Comparison of ENCODE assay signal across 8 cellular contexts in the genomic region with DNA sequence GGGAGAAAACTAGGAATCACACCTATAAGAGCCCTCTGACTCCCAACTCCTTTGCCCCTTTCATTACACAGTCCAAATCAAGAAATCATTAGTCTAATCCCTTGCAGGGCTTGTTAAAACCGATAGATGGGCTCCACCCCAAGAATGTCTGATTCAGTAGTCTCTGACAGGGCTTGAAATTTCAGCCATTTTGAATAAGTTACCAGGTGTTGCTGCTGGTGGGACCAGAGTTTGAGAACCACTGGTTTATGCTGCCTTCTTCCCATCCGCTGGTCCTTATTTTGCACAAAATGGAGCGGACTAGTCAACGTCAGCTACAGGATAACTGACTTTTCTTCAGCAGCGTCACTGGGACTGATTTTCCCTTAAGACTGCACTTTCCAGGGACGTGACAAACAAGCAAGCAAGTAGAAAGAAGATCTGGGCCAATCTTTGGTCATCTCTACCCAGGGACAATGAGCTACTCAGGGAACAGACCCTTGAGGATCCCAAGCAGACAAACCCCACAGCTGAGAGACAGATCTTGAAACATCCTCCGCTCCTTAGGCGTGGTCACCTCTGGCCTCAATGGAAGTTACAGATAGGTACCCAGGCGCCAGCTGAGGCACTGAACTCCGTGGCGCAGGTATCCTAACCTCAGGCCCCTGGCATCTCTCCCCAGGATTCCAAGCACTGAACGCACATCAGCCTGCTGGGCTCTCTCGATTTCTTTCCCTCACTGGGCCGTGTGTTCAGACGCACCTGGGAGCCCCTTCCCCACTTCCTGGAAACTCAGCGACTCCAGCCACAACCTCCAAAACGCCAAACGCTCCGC. TPM values are rescaled to one million over a fixed set of nuclear protein-coding genes. Genes with fewer than 3 reads are reported as not detected.
DNase-seq lines count a peak whose midpoint lies in the region; ATAC-seq, FAIRE-seq and TF ChIP-seq lines count a peak whose summit lies in the region.

No MANE protein-coding gene starts in this region.

- CTCF ChIA-PET in GM12878 (lab: Yijun Ruan, JAX) = no interaction called here

- H3K79me2 ChIP-seq in GM12878 (ENCODE audit: control insufficient read depth, insufficient read depth, low read length) = peaks cover 57% of the 10 kb centered on the region

- DNase-seq in cardiac muscle cell (ENCODE audit: low read depth in 1 of 2, low spot score in 1 of 2) = no peak
- DNase-seq in Right ventricle myocardium inferior (ENCODE audit: missing footprints) = no peak
- no peak for DNase-seq in GM12878 (ENCODE audit: low read depth, low spot score)
- no peak for DNase-seq in lower lobe of right lung
- no peak for DNase-seq in upper lobe of right lung
- no peak for DNase-seq in NCI-H187 treated with DMSO at 0.1 percent for 48 hours (lab: John Stamatoyannopoulos, UW)
- no peak for DNase-seq in stimulated activated CD8-positive, alpha-beta memory T cell treated with anti-CD3 and anti-CD28 coated beads, Interleukin-4, amount 100 ng/mL, for 48 hours
- DNase-seq in activated CD8-positive, alpha-beta memory T cell treated with anti-CD3 and anti-CD28 coated beads, Interleukin-2, amount 50 U/mL, for 4 hours = no peak

- H4K20me1 ChIP-seq in GM12878 (ENCODE audit: control insufficient read depth, insufficient read depth) = no peaks in the 10 kb centered on the region; the same call in 1 of the 2 replicates

- peak overlapping the region; percentile 93 for H3K4me2 ChIP-seq in GM12878 (ENCODE audit: control insufficient read depth, insufficient read depth)

- H3K9ac ChIP-seq in GM12878 (ENCODE audit: control insufficient read depth, insufficient read depth, low read length) = peak overlapping the region; percentile 91

- no peak overlapping the region for H2AFZ ChIP-seq in GM12878 (ENCODE audit: control insufficient read depth, low read depth, low read length)

- BruUV-seq in GM12878 (replicated peaks; lab: Mats Ljungman, UMichigan) = TSS peak; percentile 72

- no peak for TF ChIP-seq POLR2A in GM12878 (IDR thresholded peaks at IDR 0.05; ENCODE audit: low read depth, low read length)

- H3K27ac ChIP-seq in cardiac muscle cell (peak overlapping the region; percentile 99), GM12878 (ENCODE audit: control insufficient read depth, insufficient read depth) (peak overlapping the region; percentile 98), lower lobe of right lung (peak overlapping the region; percentile 100), upper lobe of right lung (peak overlapping the region; percentile 99)

- in situ Hi-C loops in GM12878 (cut with MboI) = no loop called here

- TF ChIP-seq CTCF in cardiac muscle cell (IDR thresholded peaks at IDR 0.05; ENCODE audit: low read depth, low read length) = no peak
- TF ChIP-seq CTCF in GM12878 (IDR thresholded peaks at IDR 0.05 in 2 of 3, conservative IDR thresholded peaks at IDR 0.05 in 1 of 3; ENCODE audit: control insufficient read depth in 2 of 3, extremely low read depth in 1 of 3, insufficient read depth in 1 of 3, low read depth in 3 of 3, low read length in 3 of 3) = no peak
- no peak for TF ChIP-seq CTCF in lower lobe of right lung (IDR thresholded peaks at IDR 0.05)
- no peak for TF ChIP-seq CTCF in upper lobe of right lung (IDR thresholded peaks at IDR 0.05)

- intact Hi-C loops in Right ventricle myocardium inferior (cut with DNase I) = loop anchor here (2.0 kb wide), 1 partner anchor 43 kb away; no protein-coding TSS in a partner anchor
- intact Hi-C loops in GM12878 (cut with micrococcal nuclease; ENCODE audit: unreplicated experiment) = no loop called here
- intact Hi-C loops in lower lobe of right lung (cut with DNase I) = no loop called here
- intact Hi-C loops in upper lobe of right lung (cut with DNase I) = no loop called here

- SMC1A ChIA-PET in GM12878 (lab: Charles Lee; ENCODE audit: uncharacterized antibody, unreplicated experiment) = interaction anchor here (2.0 kb wide), 1 partner anchor 43 kb away, joined by 4 read pairs; no protein-coding TSS in a partner anchor

- TF ChIP-seq RAD21 in GM12878 (IDR thresholded peaks at IDR 0.05; ENCODE audit: insufficient read depth, low read depth, low read length) = no peak

- H3K4me1 ChIP-seq in cardiac muscle cell (ENCODE audit: low read depth) = peaks cover 20% of the 10 kb centered on the region
- peaks cover 7% of the 10 kb centered on the region; the same call in 1 of the 2 replicates for H3K4me1 ChIP-seq in GM12878 (ENCODE audit: control insufficient read depth, insufficient read depth, low read length)
- peaks cover 54% of the 10 kb centered on the region for H3K4me1 ChIP-seq in lower lobe of right lung
- peaks cover 48% of the 10 kb centered on the region for H3K4me1 ChIP-seq in upper lobe of right lung

- H3K36me3 ChIP-seq in cardiac muscle cell = no peaks in the 10 kb centered on the region
- no peaks in the 10 kb centered on the region for H3K36me3 ChIP-seq in GM12878 (ENCODE audit: control insufficient read depth in 2 of 2, insufficient read depth in 2 of 2, low read length in 1 of 2)
- peaks cover 17% of the 10 kb centered on the region for H3K36me3 ChIP-seq in lower lobe of right lung
- no peaks in the 10 kb centered on the region for H3K36me3 ChIP-seq in upper lobe of right lung

- POLR2A ChIA-PET in GM12878 (lab: Charles Lee) = interaction anchor here (0.9 kb wide), 1 partner anchor 98 kb away, joined by 3 read pairs; a partner anchor contains a TSS

- no peaks in the 10 kb centered on the region for H3K9me3 ChIP-seq in cardiac muscle cell (ENCODE audit: low read depth)
- H3K9me3 ChIP-seq in GM12878 (replicated peaks; ENCODE audit: control insufficient read depth, insufficient read depth, low read length) = no peaks in the 10 kb centered on the region
- no peaks in the 10 kb centered on the region for H3K9me3 ChIP-seq in lower lobe of right lung
- H3K9me3 ChIP-seq in upper lobe of right lung = no peaks in the 10 kb centered on the region

- RAD21 ChIA-PET in GM12878 (lab: Charles Lee; ENCODE audit: unreplicated experiment) = no interaction called here

- 28% methylated on average over 19 of the region's 19 CpGs for WGBS in GM12878 (ENCODE audit: insufficient coverage, insufficient replicate concordance, low lambda C conversion rate, missing lambda C conversion rate)

- no peak for TF ChIP-seq EP300 in GM12878 (IDR thresholded peaks at IDR 0.05; ENCODE audit: borderline replicate concordance in 1 of 2, control insufficient read depth in 1 of 2, low read depth in 2 of 2, low read length in 2 of 2)

- FAIRE-seq in GM12878 (lab: Jason Lieb, UNC) = no peak

- H3K4me3 ChIP-seq in cardiac muscle cell = peak overlapping the region; percentile 91
- peak overlapping the region; percentile 84 for H3K4me3 ChIP-seq in GM12878
- peak overlapping the region; percentile 99 for H3K4me3 ChIP-seq in lower lobe of right lung
- H3K4me3 ChIP-seq in upper lobe of right lung = peak overlapping the region; percentile 98

- H3K27me3 ChIP-seq in cardiac muscle cell (no peaks in the 10 kb centered on the region), GM12878 (replicated peaks in 1 of 2; ENCODE audit: control insufficient read depth in 2 of 2, insufficient read depth in 2 of 2, low read length in 1 of 2) (no peaks in the 10 kb centered on the region), lower lobe of right lung (ENCODE audit: low read depth) (no peaks in the 10 kb centered on the region), upper lobe of right lung (no peaks in the 10 kb centered on the region)

- ATAC-seq in Right ventricle myocardium inferior = no peak
- ATAC-seq in GM12878 = 0 out of 3 replicates have a peak, but pooled peaks have one; percentile 4
- ATAC-seq in lower lobe of right lung = peak in 1 of 2 donors; percentile 20
- ATAC-seq in upper lobe of right lung = no peak

RNA-seq across cellular contexts. Expression of a gene that starts 0.9 kb away (rescaled TPM):
- 64.4 and 102 TPM in 2 replicates for total RNA-seq in cardiac muscle cell
- 64.5 and 95.7 TPM in 2 replicates for polyA plus RNA-seq in cardiac muscle cell
- 32.2 TPM for total RNA-seq in Right ventricle myocardium inferior
- total RNA-seq in GM12878 (2013; cell fraction: nucleolus; rRNA removed) = 56.1 and 58.9 TPM in 2 replicates
- total RNA-seq in GM12878 (2014; rRNA removed) = 22.1 and 36.4 TPM in 2 replicates
- 23.1 and 24.1 TPM in 2 replicates for total RNA-seq in GM12878 (2014; rRNA removed; fragmentation: Illumina TruSeq; extraction: Trizol)
- total RNA-seq in GM12878 (2021) = 34.0 and 40.5 TPM in 2 replicates
- polyA plus RNA-seq in GM12878 (2011; ENCODE audit: low read depth) = 11.3 TPM
- 51.2 and 52.0 TPM in 2 replicates for polyA plus RNA-seq in GM12878 (2011; rRNA removed)
- polyA plus RNA-seq in GM12878 (2011; cell fraction: cytosol; rRNA removed) = 42.0 and 53.8 TPM in 2 replicates
- polyA plus RNA-seq in GM12878 (2011; cell fraction: nucleus; rRNA removed) = 57.5 and 57.6 TPM in 2 replicates
- polyA plus RNA-seq in GM12878 (2012) = 15.9 and 20.2 TPM in 2 replicates
- polyA plus RNA-seq in GM12878 (2014; fragmentation: Illumina TruSeq; extraction: Trizol) = 33.3 and 36.3 TPM in 2 replicates
- polyA plus RNA-seq in GM12878 (2014; fragmentation: Nextera tagmentation; extraction: Ambion mirVana) = 10 to 100 TPM in 1 of 2 experiments, 1 to 10 TPM in 1; 5.6 to 28.4 TPM
- polyA plus RNA-seq in GM12878 (2014; rRNA removed) = 42.1 and 55.7 TPM in 2 replicates
- polyA plus RNA-seq in GM12878 (2016; fragmentation: Nextera tagmentation; extraction: Ambion mirVana) = 10 to 100 TPM; 30.1 to 34.4 TPM
- 75.6 and 102 TPM in 2 replicates for polyA minus RNA-seq in GM12878 (2011; rRNA and poly(A)+ RNA removed)
- 22.6 and 25.1 TPM in 2 replicates for polyA minus RNA-seq in GM12878 (2011; cell fraction: cytosol; rRNA and poly(A)+ RNA removed)
- polyA minus RNA-seq in GM12878 (2011; cell fraction: nucleus; rRNA and poly(A)+ RNA removed) = 51.6 and 73.9 TPM in 2 replicates
- total RNA-seq in lower lobe of right lung = 61.4 TPM
- 66.8 TPM for total RNA-seq in upper lobe of right lung

RNA-seq across cellular contexts. Expression of a gene that starts 1.2 kb away (rescaled TPM):
- total RNA-seq in cardiac muscle cell (44.3 and 73.5 TPM in 2 replicates), Right ventricle myocardium inferior (56.1 TPM), GM12878 (2014; rRNA removed) (16.2 and 16.6 TPM in 2 replicates), GM12878 (2014; rRNA removed; fragmentation: Illumina TruSeq; extraction: Trizol) (11.1 and 11.3 TPM in 2 replicates), GM12878 (2021) (17.4 and 19.1 TPM in 2 replicates), lower lobe of right lung (40.1 TPM), upper lobe of right lung (39.1 TPM)
- polyA plus RNA-seq in cardiac muscle cell (35.5 and 36.7 TPM in 2 replicates), GM12878 (2011; rRNA removed) (17.2 and 22.2 TPM in 2 replicates), GM12878 (2014; fragmentation: Illumina TruSeq; extraction: Trizol) (12.9 and 13.7 TPM in 2 replicates), GM12878 (2014; fragmentation: Nextera tagmentation; extraction: Ambion mirVana) (1 to 10 TPM; 7.4 to 7.7 TPM), GM12878 (2014; rRNA removed) (17.5 and 19.6 TPM in 2 replicates), GM12878 (2016; fragmentation: Nextera tagmentation; extraction: Ambion mirVana) (10 to 100 TPM; 21.9 to 25.3 TPM)
- total RNA-seq in GM12878 (2013; cell fraction: nucleolus; rRNA removed) = 119 and 148 TPM in 2 replicates
- 9.1 TPM for polyA plus RNA-seq in GM12878 (2011; ENCODE audit: low read depth)
- 14.6 and 16.6 TPM in 2 replicates for polyA plus RNA-seq in GM12878 (2011; cell fraction: cytosol; rRNA removed)
- polyA plus RNA-seq in GM12878 (2011; cell fraction: nucleus; rRNA removed) = 77.5 and 91.8 TPM in 2 replicates
- polyA plus RNA-seq in GM12878 (2012) = 9.3 and 13.7 TPM in 2 replicates
- 30.5 and 32.1 TPM in 2 replicates for polyA minus RNA-seq in GM12878 (2011; rRNA and poly(A)+ RNA removed)
- polyA minus RNA-seq in GM12878 (2011; cell fraction: cytosol; rRNA and poly(A)+ RNA removed) = 6.8 and 9.7 TPM in 2 replicates
- polyA minus RNA-seq in GM12878 (2011; cell fraction: nucleus; rRNA and poly(A)+ RNA removed) = 41.6 and 48.5 TPM in 2 replicates
